26 cellular contexts compared by ENCODE assay signal in genomic region chr9:93436655-93437407, GRCh38. TPM values are rescaled to one million over a fixed set of nuclear protein-coding genes. Genes with fewer than 3 reads are reported as not detected.
DNase-seq lines count a peak whose midpoint lies in the region; ATAC-seq, FAIRE-seq and TF ChIP-seq lines count a peak whose summit lies in the region.
"Had no signal": no experiment of that assay in that cellular context is flagged by ENCODE, and none has a peak within 500 bp of the region (broad histone marks: within the 10 kb centered on the region; RNA-seq: fewer than 3 reads in every experiment).

No MANE protein-coding gene starts in this region.

- 0 out of 2 replicates have a peak, but pooled peaks cover 1% of the 10 kb centered on the region for H3K36me3 ChIP-seq in IMR-90 (ENCODE audit: control insufficient read depth, insufficient read depth, low read length)
- H3K36me3 ChIP-seq in neural progenitor cell = no peaks in the 10 kb centered on the region
- H3K36me3 ChIP-seq: BLaER1 had no signal

- POLR2A ChIA-PET in IMR-90 (lab: Charles Lee; ENCODE audit: unreplicated experiment) = no interaction called here

- H2BK20ac ChIP-seq in IMR-90 (ENCODE audit: low read depth, low read length) = no peak overlapping the region

- no peak overlapping the region for H3K14ac ChIP-seq in IMR-90 (replicated peaks; ENCODE audit: low read depth, low read length)

- H2AFZ ChIP-seq in IMR-90 (replicated peaks; ENCODE audit: low read length, poor library complexity) (no peak overlapping the region), neural progenitor cell (replicated peaks) (peak overlapping the region; percentile 66)
- H2AFZ ChIP-seq: GM23248 had no signal

- no peak overlapping the region for H2BK15ac ChIP-seq in IMR-90 (ENCODE audit: low read depth, low read length)

- no TSS peak for BruUV-seq in IMR-90 (replicated peaks; lab: Mats Ljungman, UMichigan)

- no peak overlapping the region for H2AK9ac ChIP-seq in IMR-90 (replicated peaks; ENCODE audit: low read depth, low read length, poor library complexity)

- FAIRE-seq in G401.6 (lab: Jason Lieb, UNC) = peak; percentile 77
- peak; percentile 60 for FAIRE-seq in colon (lab: Jason Lieb, UNC)
- no peak for FAIRE-seq in urothelium cell line (lab: Jason Lieb, UNC)
- FAIRE-seq: GM12891 had no signal

- intact Hi-C loops in IMR-90 (cut with micrococcal nuclease) (no loop called here), Right ventricle myocardium inferior (cut with DNase I) (no loop called here)

- H3K27me3 Mint-ChIP-seq in neural progenitor cell (ENCODE audit: insufficient read depth, low read depth) = no peaks in the 10 kb centered on the region
- H3K27me3 Mint-ChIP-seq: CD4-positive, alpha-beta T cell had no signal

- H4K20me1 ChIP-seq in IMR-90 (ENCODE audit: insufficient read depth, low read length) (no peaks in the 10 kb centered on the region), neural progenitor cell (ENCODE audit: low read depth) (no peaks in the 10 kb centered on the region)
- H4K20me1 ChIP-seq: BLaER1 had no signal

- H3K18ac ChIP-seq in IMR-90 (ENCODE audit: low read depth, low read length) = no peak overlapping the region

- H3F3A ChIP-seq in neural progenitor cell (ENCODE audit: low read depth) = no peaks in the 10 kb centered on the region

- TF ChIP-seq RAD21 in IMR-90 (IDR thresholded peaks at IDR 0.05; ENCODE audit: low read length) = no peak

- no peaks in the 10 kb centered on the region for H3K9me1 ChIP-seq in IMR-90 (ENCODE audit: insufficient read depth, low read length)

- H4K8ac ChIP-seq in IMR-90 (ENCODE audit: low read depth in 2 of 2, low read length in 2 of 2) = no peak overlapping the region

- H2BK5ac ChIP-seq in IMR-90 (ENCODE audit: low read depth, low read length, poor library complexity, severe bottlenecking) = no peak overlapping the region

- H3K9me3 ChIP-seq in IMR-90 (ENCODE audit: control insufficient read depth, insufficient read depth, low read length) (no peaks in the 10 kb centered on the region), neural progenitor cell (ENCODE audit: low read depth) (no peaks in the 10 kb centered on the region)
- H3K9me3 ChIP-seq: BLaER1 had no signal

- DNase-seq in IMR-90 = no peak
- no peak for DNase-seq in neural progenitor cell (ENCODE audit: low spot score)
- DNase-seq in urothelium cell line (ENCODE audit: low spot score) = no peak
- no peak for DNase-seq in Right ventricle myocardium inferior (ENCODE audit: missing footprints)
- no peak for DNase-seq in NCI-H226
- no peak for DNase-seq in NOMO-1 (lab: John Stamatoyannopoulos, UW; ENCODE audit: unreplicated experiment in 2 of 2)
- DNase-seq: ACHN; CD4-positive, alpha-beta T cell; COR-L47; DMS 273 treated with DMSO at 0.1 percent for 48 hours; DMS79 treated with DMSO at 0.1 percent for 48 hours; GM23248; MM.1S; NCI-H1048; NCI-H1417 treated with DMSO at 0.1 percent for 48 hours; NCI-H187; NCI-H446 treated with DMSO at 0.1 percent for 48 hours; NCI-H526 treated with DMSO at 0.1 percent for 48 hours; PC-3; SIG-M5 had no signal

- in situ Hi-C loops in IMR-90 (cut with MboI; ENCODE audit: low sequenced_read_pairs) = no loop called here

- H2BK120ac ChIP-seq in IMR-90 (ENCODE audit: low read depth, low read length) = no peak overlapping the region

- H3K4me1 ChIP-seq in IMR-90 (ENCODE audit: control insufficient read depth, insufficient read depth, low read length) = no peaks in the 10 kb centered on the region
- peaks cover 13% of the 10 kb centered on the region for H3K4me1 ChIP-seq in neural progenitor cell

- CTCF ChIA-PET in IMR-90 (lab: Yijun Ruan, JAX) = interaction anchor here (0.6 kb wide), 1 partner anchor 14 kb away, joined by 3 read pairs; no protein-coding TSS in a partner anchor

- H3K9me3 Mint-ChIP-seq in neural progenitor cell = peaks cover 4% of the 10 kb centered on the region
- H3K9me3 Mint-ChIP-seq: CD4-positive, alpha-beta T cell had no signal

- no peak overlapping the region for H4K91ac ChIP-seq in IMR-90 (ENCODE audit: insufficient read depth, low read depth, low read length)

- no peak overlapping the region for H4K5ac ChIP-seq in IMR-90 (ENCODE audit: low read depth, low read length)

- no peak overlapping the region for H3K4ac ChIP-seq in IMR-90 (ENCODE audit: low read depth, low read length)

- TF ChIP-seq POLR2A in IMR-90 (IDR thresholded peaks at IDR 0.05; ENCODE audit: low read depth, low read length) = no peak

- H3K4me2 ChIP-seq in IMR-90 (ENCODE audit: low read depth, low read length) (no peak overlapping the region), neural progenitor cell (no peak overlapping the region)
- H3K4me2 ChIP-seq: BLaER1 had no signal

- H3K23ac ChIP-seq in IMR-90 (ENCODE audit: low read depth, low read length) = no peak overlapping the region

- H3K27ac ChIP-seq in IMR-90 (ENCODE audit: insufficient read depth, low read length) (no peak overlapping the region), neural progenitor cell (no peak overlapping the region)
- H3K27ac ChIP-seq: BLaER1, GM23248, RWPE1 had no signal

- no peaks in the 10 kb centered on the region for H3K79me1 ChIP-seq in IMR-90 (ENCODE audit: low read depth in 1 of 2, low read length in 2 of 2)

- H3K4me3 Mint-ChIP-seq in neural progenitor cell = peak overlapping the region; percentile 34
- H3K4me3 Mint-ChIP-seq: CD4-positive, alpha-beta T cell had no signal

- dilution Hi-C loops in IMR-90 (cut with HindIII; ENCODE audit: low sequenced_read_pairs, unreplicated experiment) = no loop called here

- no peak for TF ChIP-seq CTCF in IMR-90 (conservative IDR thresholded peaks at IDR 0.05; ENCODE audit: low read depth, low read length)
- TF ChIP-seq CTCF in neural progenitor cell (IDR thresholded peaks at IDR 0.05) = no peak

- no peak overlapping the region for H3K56ac ChIP-seq in IMR-90 (ENCODE audit: extremely low read depth, insufficient read depth, low read length)

- H2AK5ac ChIP-seq in IMR-90 (ENCODE audit: low read depth, low read length) = no peak overlapping the region

- no peaks in the 10 kb centered on the region for H3K79me2 ChIP-seq in neural progenitor cell (ENCODE audit: low read depth)

- H3K9ac ChIP-seq in IMR-90 (ENCODE audit: low read depth, low read length) (no peak overlapping the region), neural progenitor cell (no peak overlapping the region)
- H3K9ac ChIP-seq: BLaER1, GM23248 had no signal

- WGBS in IMR-90 (ENCODE audit: extremely low coverage in 2 of 2, insufficient read length in 1 of 2), 2 experiments = 61% methylated on average over 2 of the region's 7 CpGs; no CpG with 5 or more reads in 1 of the 2 experiments

- H3K4me1 Mint-ChIP-seq in neural progenitor cell = peaks cover 21% of the 10 kb centered on the region

- peaks cover 4% of the 10 kb centered on the region for H3K36me3 Mint-ChIP-seq in neural progenitor cell

- no peaks in the 10 kb centered on the region for H3K27me3 ChIP-seq in IMR-90 (ENCODE audit: control insufficient read depth, insufficient read depth, low read length)
- no peaks in the 10 kb centered on the region for H3K27me3 ChIP-seq in neural progenitor cell
- H3K27me3 ChIP-seq: BLaER1 had no signal

- ATAC-seq in IMR-90 (ENCODE audit: low read depth) (no peak), Right ventricle myocardium inferior (no peak)
- ATAC-seq: PC-3, SK-N-SH treated with all-trans-retinoic acid at 6 μM for 48 hours had no signal

- H3K4me3 ChIP-seq in IMR-90 (ENCODE audit: insufficient read depth, low read depth, low read length) = no peak overlapping the region
- no peak overlapping the region for H3K4me3 ChIP-seq in neural progenitor cell
- H3K4me3 ChIP-seq: BLaER1, GM23248 had no signal

- H3K27ac Mint-ChIP-seq in neural progenitor cell = peak overlapping the region; percentile 70
- H3K27ac Mint-ChIP-seq: CD4-positive, alpha-beta T cell had no signal

TF ChIP-seq in IMR-90, 13 proteins besides CTCF, POLR2A, EP300 and RAD21:
- TF ChIP-seq MAFK (IDR thresholded peaks at IDR 0.05; ENCODE audit: low read depth, low read length) (0 out of 2 replicates have a peak, but pooled peaks have one; percentile 16), BHLHE40 (IDR thresholded peaks at IDR 0.05; ENCODE audit: low read depth, low read length) (no peak), CEBPB (IDR thresholded peaks at IDR 0.05; ENCODE audit: low read depth, low read length) (no peak), USF2 (IDR thresholded peaks at IDR 0.05; ENCODE audit: low read depth, low read length) (no peak), FOS (IDR thresholded peaks at IDR 0.05; ENCODE audit: low read depth, low read length) (no peak), NFE2L2 (IDR thresholded peaks at IDR 0.05; ENCODE audit: low read depth, low read length) (no peak), CHD1 (IDR thresholded peaks at IDR 0.05; ENCODE audit: low read depth, low read length) (no peak), ELK1 (IDR thresholded peaks at IDR 0.05; ENCODE audit: borderline replicate concordance, low read depth, low read length) (no peak), SMC3 (IDR thresholded peaks at IDR 0.05; ENCODE audit: low read depth, low read length) (no peak)

RNA-seq across cellular contexts. Expression of gene FAM120A, which starts 14.7 kb away (rescaled TPM):
- total RNA-seq in IMR-90 (2012; rRNA removed) (65.8 and 75.1 TPM in 2 replicates), neural progenitor cell (ENCODE audit: low replicate concordance) (17.2 and 22.4 TPM in 2 replicates), Right ventricle myocardium inferior (94.1 TPM)
- 61.6 and 64.3 TPM in 2 replicates for polyA plus RNA-seq in IMR-90 (2012; rRNA removed)
- polyA plus RNA-seq in IMR-90 (2012; cell fraction: cytosol; rRNA removed) = 47.8 and 63.9 TPM in 2 replicates
- 54.1 and 63.8 TPM in 2 replicates for polyA plus RNA-seq in IMR-90 (2012; cell fraction: nucleus; rRNA removed; ENCODE audit: low replicate concordance)

RNA-seq across cellular contexts. Expression of gene FAM120AOS, which starts 16.6 kb away (rescaled TPM):
- 22.2 and 24.7 TPM in 2 replicates for total RNA-seq in IMR-90 (2012; rRNA removed)
- polyA plus RNA-seq in IMR-90 (2012; rRNA removed) = 21.7 and 22.7 TPM in 2 replicates
- polyA plus RNA-seq in IMR-90 (2012; cell fraction: cytosol; rRNA removed) = 14.2 TPM in 2 replicates
- polyA plus RNA-seq in IMR-90 (2012; cell fraction: nucleus; rRNA removed; ENCODE audit: low replicate concordance) = 7.4 and 19.0 TPM in 2 replicates
- total RNA-seq in neural progenitor cell (ENCODE audit: low replicate concordance) = 38.7 and 40.9 TPM in 2 replicates
- 28.4 TPM for total RNA-seq in Right ventricle myocardium inferior
